ENCODE assay signal across 9 cellular contexts in genomic region chr16:72066747-72067146, GRCh38. TPM values are rescaled to one million over a fixed set of nuclear protein-coding genes. Genes with fewer than 3 reads are reported as not detected.
DNase-seq lines count a peak whose midpoint lies in the region; ATAC-seq, FAIRE-seq and TF ChIP-seq lines count a peak whose summit lies in the region.
"Had no signal": no experiment of that assay in that cellular context is flagged by ENCODE, and none has a peak within 500 bp of the region (broad histone marks: within the 10 kb centered on the region; RNA-seq: fewer than 3 reads in every experiment).

No MANE protein-coding gene starts in this region.

- H3K9me3 Mint-ChIP-seq in activated CD4-positive, alpha-beta memory T cell treated with anti-CD3 and anti-CD28 coated beads for 36 hours: no peaks in the 10 kb centered on the region

- no peaks in the 10 kb centered on the region for H3K36me3 Mint-ChIP-seq in activated CD4-positive, alpha-beta memory T cell treated with anti-CD3 and anti-CD28 coated beads for 36 hours

- peak; percentile 71 for TF ChIP-seq CTCF in foreskin keratinocyte (conservative IDR thresholded peaks at IDR 0.05)

- H3K27ac Mint-ChIP-seq in activated CD4-positive, alpha-beta memory T cell treated with anti-CD3 and anti-CD28 coated beads for 36 hours: no peak overlapping the region
- H3K27ac Mint-ChIP-seq: activated naive CD8-positive, alpha-beta T cell had no signal

- H3K4me1 ChIP-seq in foreskin keratinocyte: no peaks in the 10 kb centered on the region

- FAIRE-seq in HTR-8/SVneo (lab: Jason Lieb, UNC): peak; percentile 40

- CTCF ChIA-PET in activated CD4-positive, alpha-beta memory T cell treated with anti-CD3 and anti-CD28 coated beads for 36 hours (lab: Charles Lee): interaction anchor here (0.6 to 1.7 kb wide), 4 partner anchors 28 to 332 kb away, joined by 3 to 4 read pairs (median 4); no protein-coding TSS in a partner anchor

- H3K4me1 Mint-ChIP-seq in activated CD4-positive, alpha-beta memory T cell treated with anti-CD3 and anti-CD28 coated beads for 36 hours (ENCODE audit: low read depth): no peaks in the 10 kb centered on the region

- POLR2A ChIA-PET in activated CD4-positive, alpha-beta memory T cell treated with anti-CD3 and anti-CD28 coated beads for 36 hours (lab: Charles Lee): no interaction called here

- peak; percentile 66 for ATAC-seq in foreskin keratinocyte
- ATAC-seq in HG02884 (IDR thresholded peaks at IDR 0.05; ENCODE audit: unreplicated experiment): no peak

- H3K27ac ChIP-seq in foreskin keratinocyte: no peak overlapping the region

- no peaks in the 10 kb centered on the region for H3K27me3 Mint-ChIP-seq in activated CD4-positive, alpha-beta memory T cell treated with anti-CD3 and anti-CD28 coated beads for 36 hours
- H3K27me3 Mint-ChIP-seq: activated naive CD8-positive, alpha-beta T cell had no signal

- no peaks in the 10 kb centered on the region for H3K27me3 ChIP-seq in foreskin keratinocyte

- DNase-seq in NCI-H524 (lab: John Stamatoyannopoulos, UW) (peak; percentile 16 to 32), NCI-H524 treated with DMSO at 0.1 percent for 48 hours (lab: John Stamatoyannopoulos, UW) (no peak), HTR-8/SVneo (ENCODE audit: insufficient read length, low spot score) (peak; percentile 23), SW480 (ENCODE audit: low spot score) (peak; percentile 43), foreskin keratinocyte (peak in 1 of 2 donors; percentile 13), pons (ENCODE audit: low spot score) (peak; percentile 77)
- DNase-seq in activated CD4-positive, alpha-beta memory T cell treated with anti-CD3 and anti-CD28 coated beads for 36 hours: no peak

- intact Hi-C loops in activated CD4-positive, alpha-beta memory T cell treated with anti-CD3 and anti-CD28 coated beads for 36 hours (cut with micrococcal nuclease): loop anchor here (1.0 kb wide), 1 partner anchor 33 kb away; no protein-coding TSS in a partner anchor

- no peak overlapping the region for H3K4me3 Mint-ChIP-seq in activated CD4-positive, alpha-beta memory T cell treated with anti-CD3 and anti-CD28 coated beads for 36 hours
- H3K4me3 Mint-ChIP-seq: activated naive CD8-positive, alpha-beta T cell had no signal

RNA-seq across cellular contexts. Expression of gene HPR, which starts 3.7 kb away (rescaled TPM):
- total RNA-seq in foreskin keratinocyte: not detected in 2 replicates
- polyA plus RNA-seq in foreskin keratinocyte: not detected in 2 replicates
- total RNA-seq in activated CD4-positive, alpha-beta memory T cell treated with anti-CD3 and anti-CD28 coated beads for 36 hours: not detected

RNA-seq across cellular contexts. Expression of gene HP, which starts 12.4 kb away (rescaled TPM):
- not detected in 2 replicates for total RNA-seq in foreskin keratinocyte
- polyA plus RNA-seq in foreskin keratinocyte: not detected in 2 replicates
- not detected for total RNA-seq in activated CD4-positive, alpha-beta memory T cell treated with anti-CD3 and anti-CD28 coated beads for 36 hours

RNA-seq across cellular contexts. Expression of gene TXNL4B, which starts 26.7 kb away (rescaled TPM):
- total RNA-seq in foreskin keratinocyte: 8.6 and 10.3 TPM in 2 replicates
- 7.4 and 7.5 TPM in 2 replicates for polyA plus RNA-seq in foreskin keratinocyte
- 10 to 100 TPM; 18.3 to 20.1 TPM for total RNA-seq in activated CD4-positive, alpha-beta memory T cell treated with anti-CD3 and anti-CD28 coated beads for 36 hours

RNA-seq across cellular contexts. Expression of gene DHX38, which starts 26.9 kb away (rescaled TPM):
- total RNA-seq in foreskin keratinocyte: 46.8 and 48.5 TPM in 2 replicates
- 28.8 and 29.5 TPM in 2 replicates for polyA plus RNA-seq in foreskin keratinocyte
- 10 to 100 TPM; 72.2 to 77.7 TPM for total RNA-seq in activated CD4-positive, alpha-beta memory T cell treated with anti-CD3 and anti-CD28 coated beads for 36 hours

RNA-seq across cellular contexts. Expression of gene DHODH, which starts 58.2 kb away (rescaled TPM):
- total RNA-seq in foreskin keratinocyte: 6.7 and 9.2 TPM in 2 replicates
- polyA plus RNA-seq in foreskin keratinocyte: 6.0 and 8.1 TPM in 2 replicates
- 10 to 100 TPM; 16.9 to 18.6 TPM for total RNA-seq in activated CD4-positive, alpha-beta memory T cell treated with anti-CD3 and anti-CD28 coated beads for 36 hours

Comparison
In these comparisons a context has a peak if more than half of its experiments do, and no peak if none do; other contexts are left out.
1. DNase-seq: peak in NCI-H524 (2 of 2), HTR-8/SVneo (single experiment), SW480 (single experiment) and pons (single experiment); none in NCI-H524 treated with DMSO at 0.1 percent for 48 hours (single experiment) and activated CD4-positive, alpha-beta memory T cell treated with anti-CD3 and anti-CD28 coated beads for 36 hours (single experiment).